20 cellular contexts compared by ENCODE assay signal in the genomic region with DNA sequence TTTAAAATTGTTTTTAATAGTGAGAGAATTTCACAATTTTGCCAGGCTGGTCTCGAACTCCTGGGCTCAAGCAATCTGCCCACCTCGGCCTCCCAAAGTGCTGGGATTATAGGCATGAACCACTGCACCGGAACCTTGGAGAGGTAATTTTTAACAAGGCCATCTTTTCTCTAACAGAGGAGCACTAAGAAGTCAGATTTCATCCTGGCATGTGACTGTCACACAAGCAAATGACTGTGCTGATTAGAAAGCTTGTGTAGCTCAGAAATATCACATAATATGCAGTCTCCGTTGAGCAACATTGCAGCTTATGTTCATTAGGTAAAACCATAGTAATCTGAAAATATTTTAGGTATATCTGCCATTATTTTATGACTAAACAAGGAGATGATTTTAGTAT.
DNase-seq lines count a peak whose midpoint lies in the region; ATAC-seq and TF ChIP-seq lines count a peak whose summit lies in the region.
"Had no signal": no experiment of that assay in that cellular context is flagged by ENCODE, and none has a peak within 500 bp of the region (broad histone marks: within the 10 kb centered on the region; RNA-seq: fewer than 3 reads in every experiment).

No MANE protein-coding gene starts in this region.

- H3K79me2 ChIP-seq in GM23338 (replicated peaks; ENCODE audit: insufficient read depth): no peaks in the 10 kb centered on the region

- no peaks in the 10 kb centered on the region for H3F3A ChIP-seq in GM23338 (replicated peaks; ENCODE audit: low read depth)

- H3K27me3 Mint-ChIP-seq in GM23338 (ENCODE audit: insufficient read depth, low read depth, poor library complexity) (peaks cover 5% of the 10 kb centered on the region), glutamatergic neuron (ENCODE audit: unreplicated experiment) (no peaks in the 10 kb centered on the region)

- H3K9me3 Mint-ChIP-seq in GM23338: peaks cover 7% of the 10 kb centered on the region
- H3K9me3 Mint-ChIP-seq in glutamatergic neuron (ENCODE audit: unreplicated experiment): no peaks in the 10 kb centered on the region

- no peaks in the 10 kb centered on the region for H3K27me3 ChIP-seq in GM23338 (ENCODE audit: insufficient read depth)
- no peaks in the 10 kb centered on the region for H3K27me3 ChIP-seq in BE2C

- H3K27ac Mint-ChIP-seq in GM23338: no peak overlapping the region
- no peak overlapping the region for H3K27ac Mint-ChIP-seq in glutamatergic neuron (ENCODE audit: unreplicated experiment)
- H3K27ac Mint-ChIP-seq: CD4-positive, alpha-beta memory T cell; HFFc6 had no signal

- H3K4me3 Mint-ChIP-seq in GM23338: no peak overlapping the region
- no peak overlapping the region for H3K4me3 Mint-ChIP-seq in glutamatergic neuron (ENCODE audit: unreplicated experiment)
- H3K4me3 Mint-ChIP-seq: CD4-positive, alpha-beta memory T cell; HFFc6 had no signal

- H3K4me3 ChIP-seq in GM23338 (no peak overlapping the region), BE2C (ENCODE audit: low read depth, low read length) (no peak overlapping the region)
- H3K4me3 ChIP-seq: A549, HAP-1 had no signal

- peak overlapping the region; percentile 52; the same call in 1 of the 2 replicates for H2AFZ ChIP-seq in GM23338

- H3K36me3 Mint-ChIP-seq in GM23338 (ENCODE audit: low read depth): peaks cover 6% of the 10 kb centered on the region; the same call in 2 of the 3 replicates
- H3K36me3 Mint-ChIP-seq in glutamatergic neuron (ENCODE audit: unreplicated experiment): peaks cover 4% of the 10 kb centered on the region

- H3K27ac ChIP-seq in GM23338 (ENCODE audit: low read depth): no peak overlapping the region
- H3K27ac ChIP-seq: A549 had no signal

- no peaks in the 10 kb centered on the region for H3K9me2 ChIP-seq in GM23338 (ENCODE audit: insufficient read depth)

- H3K36me3 ChIP-seq in GM23338 (ENCODE audit: insufficient read depth) (no peaks in the 10 kb centered on the region), BE2C (no peaks in the 10 kb centered on the region)
- H3K36me3 ChIP-seq: HAP-1 had no signal

- H3K9me3 ChIP-seq in BE2C: no peaks in the 10 kb centered on the region
- H3K9me3 ChIP-seq: A549, HAP-1 had no signal

- no peak for DNase-seq in GM23338 (ENCODE audit: low spot score)
- peak; percentile 6 for DNase-seq in OCI-M1 (lab: John Stamatoyannopoulos, UW)
- DNase-seq in left lobe of liver (ENCODE audit: low spot score): no peak
- no peak for DNase-seq in glutamatergic neuron
- no peak for DNase-seq in BE2C
- DNase-seq: 8988T; ACHN; AML-193; C1 segment of cervical spinal cord; Calu3; CD4-positive, alpha-beta memory T cell; COR-L47; DMS53; DMS79 treated with DMSO at 0.1 percent for 48 hours; GF-D8; GOT3; HFFc6 had no signal

- no peak overlapping the region for H3K4me2 ChIP-seq in GM23338
- H3K4me2 ChIP-seq: A549 had no signal

- ATAC-seq in GM23338 (no peak), left lobe of liver (peak; percentile 11), esophagus mucosa (no peak)
- ATAC-seq: A549 had no signal

- H4K20me1 ChIP-seq in GM23338 (replicated peaks; ENCODE audit: insufficient read depth): no peaks in the 10 kb centered on the region

- H3K4me1 ChIP-seq in GM23338 (ENCODE audit: insufficient read depth) (peaks cover 4% of the 10 kb centered on the region; the same call in 1 of the 2 replicates), BE2C (no peaks in the 10 kb centered on the region)
- H3K4me1 ChIP-seq: A549, HAP-1 had no signal

- TF ChIP-seq CTCF in GM23338 (conservative IDR thresholded peaks at IDR 0.05; ENCODE audit: low read depth in 2 of 2) (no peak), glutamatergic neuron (IDR thresholded peaks at IDR 0.05; ENCODE audit: partially characterized antibody, unreplicated experiment) (no peak), BE2C (IDR thresholded peaks at IDR 0.05; ENCODE audit: low read depth, low read length) (no peak)

- peaks cover 14% of the 10 kb centered on the region for H3K4me1 Mint-ChIP-seq in GM23338
- no peaks in the 10 kb centered on the region for H3K4me1 Mint-ChIP-seq in glutamatergic neuron (ENCODE audit: low read depth, unreplicated experiment)
- H3K4me1 Mint-ChIP-seq: CD4-positive, alpha-beta memory T cell had no signal

TF ChIP-seq in GM23338, 12 proteins besides CTCF, POLR2A, EP300 and RAD21 (continues in another document):
- no peak for TF ChIP-seq EZH2 (IDR thresholded peaks at IDR 0.05; ENCODE audit: low read depth, unreplicated experiment)
- TF ChIP-seq REST (IDR thresholded peaks at IDR 0.05; ENCODE audit: unreplicated experiment): no peak
- TF ChIP-seq CREB1 (CRISPR knock-in tag; IDR thresholded peaks at IDR 0.05; ENCODE audit: low read depth): no peak
- no peak for TF ChIP-seq ZNF114 (CRISPR knock-in tag; IDR thresholded peaks at IDR 0.05)
- no peak for TF ChIP-seq ZNF331 (CRISPR knock-in tag; IDR thresholded peaks at IDR 0.05; ENCODE audit: low read depth)
